In the genomic region with DNA sequence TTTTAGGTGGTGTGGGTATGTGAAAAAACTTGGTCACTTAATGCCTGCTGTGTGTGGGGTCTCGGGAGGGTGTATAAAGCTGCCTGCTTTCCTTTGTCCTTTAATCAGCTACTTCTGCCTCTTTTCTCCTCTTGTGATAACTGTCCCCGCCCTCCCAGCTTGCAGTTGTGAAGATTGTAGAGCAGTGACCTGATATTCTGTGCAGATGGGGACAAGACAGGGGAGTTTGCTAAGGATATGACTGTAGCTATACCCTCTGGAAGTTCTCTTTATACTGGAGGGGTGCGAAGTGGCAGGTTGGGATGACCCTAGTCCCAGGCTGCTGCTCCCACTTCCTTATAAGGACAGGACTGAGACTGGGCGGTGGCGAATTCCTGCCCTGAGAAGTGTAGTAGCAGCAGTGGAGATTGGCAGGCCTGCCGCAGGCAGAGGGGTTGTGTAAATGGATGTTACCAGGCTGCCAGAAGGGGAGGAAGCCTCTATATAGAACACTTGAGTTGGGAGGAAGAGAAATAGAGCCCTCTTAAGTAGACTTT, we compare ENCODE assay signal across 1 cellular context.
TF ChIP-seq lines count a peak whose summit lies in the region.

No MANE protein-coding gene starts in this region.

TF ChIP-seq in HEK293T, 16 proteins besides CTCF, POLR2A, EP300 and RAD21:
- TF ChIP-seq, protein P1, sequence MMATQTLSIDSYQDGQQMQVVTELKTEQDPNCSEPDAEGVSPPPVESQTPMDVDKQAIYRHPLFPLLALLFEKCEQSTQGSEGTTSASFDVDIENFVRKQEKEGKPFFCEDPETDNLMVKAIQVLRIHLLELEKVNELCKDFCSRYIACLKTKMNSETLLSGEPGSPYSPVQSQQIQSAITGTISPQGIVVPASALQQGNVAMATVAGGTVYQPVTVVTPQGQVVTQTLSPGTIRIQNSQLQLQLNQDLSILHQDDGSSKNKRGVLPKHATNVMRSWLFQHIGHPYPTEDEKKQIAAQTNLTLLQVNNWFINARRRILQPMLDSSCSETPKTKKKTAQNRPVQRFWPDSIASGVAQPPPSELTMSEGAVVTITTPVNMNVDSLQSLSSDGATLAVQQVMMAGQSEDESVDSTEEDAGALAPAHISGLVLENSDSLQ (IDR thresholded peaks at IDR 0.05): peak; percentile 89
- no peak for TF ChIP-seq HDGF (IDR thresholded peaks at IDR 0.05; ENCODE audit: borderline replicate concordance)
- no peak for TF ChIP-seq NFRKB (IDR thresholded peaks at IDR 0.05)
- no peak for TF ChIP-seq ARNT (IDR thresholded peaks at IDR 0.05)
